In the genomic region with DNA sequence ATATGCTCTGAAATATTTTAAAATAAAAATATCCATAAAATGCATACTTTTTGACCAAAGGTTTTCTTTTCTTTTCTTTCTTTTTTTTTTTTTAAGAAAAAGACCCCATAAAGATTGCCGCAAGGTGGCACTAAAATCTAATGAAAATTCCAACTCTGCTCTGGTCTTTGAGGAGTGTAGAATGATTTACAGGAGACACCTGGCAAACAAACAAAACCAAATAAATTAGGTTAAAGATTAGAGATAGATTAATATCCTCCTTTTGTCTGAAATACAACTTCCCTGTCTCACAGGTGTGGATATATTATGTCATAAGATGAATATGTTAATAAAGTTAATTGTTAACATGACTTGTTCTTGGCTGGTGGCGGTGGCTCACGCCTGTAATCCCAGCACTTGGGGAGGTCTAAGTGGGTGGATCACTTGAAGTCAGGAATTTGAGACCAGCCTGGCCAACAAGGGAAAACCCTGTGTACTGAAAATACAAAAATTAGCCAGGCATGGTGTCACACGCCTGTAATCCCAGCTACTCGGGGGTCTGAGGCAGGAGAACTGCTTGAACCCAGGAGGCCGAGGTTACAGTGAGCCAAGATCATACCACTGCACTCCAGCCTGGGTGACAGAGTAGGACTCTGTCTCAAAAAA, we compare ENCODE assay signal across 8 cellular contexts. TPM values are rescaled to one million over a fixed set of nuclear protein-coding genes. Genes with fewer than 3 reads are reported as not detected.
DNase-seq lines count a peak whose midpoint lies in the region; ATAC-seq, FAIRE-seq and TF ChIP-seq lines count a peak whose summit lies in the region.

No MANE protein-coding gene starts in this region.

- H2AFZ ChIP-seq in mesenchymal stem cell (ENCODE audit: low read depth, low read length) = no peak overlapping the region

- H3K4me3 ChIP-seq in cardiac muscle cell (no peak overlapping the region), bronchial epithelial cell (ENCODE audit: low read depth, low read length) (no peak overlapping the region), mesenchymal stem cell (ENCODE audit: insufficient read depth in 1 of 2, low read depth in 1 of 2, low read length in 2 of 2) (no peak overlapping the region)

- no peaks in the 10 kb centered on the region for H3K36me3 ChIP-seq in cardiac muscle cell
- no peaks in the 10 kb centered on the region for H3K36me3 ChIP-seq in bronchial epithelial cell (ENCODE audit: control insufficient read depth, insufficient read depth, low read length)
- peaks cover 0 to 12% of the 10 kb centered on the region in 2 experiments for H3K36me3 ChIP-seq in mesenchymal stem cell (ENCODE audit: control insufficient read depth in 1 of 2, insufficient read depth in 2 of 2, low read depth in 1 of 2, low read length in 2 of 2)

- ATAC-seq in left cardiac atrium (no peak), GM21737 (IDR thresholded peaks at IDR 0.05; ENCODE audit: unreplicated experiment) (no peak), T-helper 17 cell (no peak)

- H3K9me3 ChIP-seq in cardiac muscle cell (ENCODE audit: low read depth) = no peaks in the 10 kb centered on the region
- H3K9me3 ChIP-seq in mesenchymal stem cell (ENCODE audit: control insufficient read depth, low read length) = no peaks in the 10 kb centered on the region
- H3K9me3 ChIP-seq in T-helper 17 cell (ENCODE audit: control insufficient read depth, low read length, poor library complexity, severe bottlenecking) = no peaks in the 10 kb centered on the region

- no peak overlapping the region for H3K4me3 Mint-ChIP-seq in T-helper 17 cell

- H2BK120ac ChIP-seq in mesenchymal stem cell (ENCODE audit: low read depth, low read length) = no peak overlapping the region

- H3K14ac ChIP-seq in mesenchymal stem cell (ENCODE audit: low read length in 2 of 2) = no peak overlapping the region

- no peaks in the 10 kb centered on the region for H3K27me3 ChIP-seq in cardiac muscle cell
- H3K27me3 ChIP-seq in bronchial epithelial cell (ENCODE audit: control insufficient read depth, insufficient read depth, low read length) = no peaks in the 10 kb centered on the region
- H3K27me3 ChIP-seq in mesenchymal stem cell (ENCODE audit: control insufficient read depth in 1 of 2, insufficient read depth in 1 of 2, low read length in 2 of 2) = no peaks in the 10 kb centered on the region

- no peak overlapping the region for H2AK5ac ChIP-seq in mesenchymal stem cell (ENCODE audit: low read length, severe bottlenecking)

- peak overlapping the region; percentile 29 to 75 for H3K18ac ChIP-seq in mesenchymal stem cell (ENCODE audit: low read depth in 1 of 2, low read length in 2 of 2)

- no peak overlapping the region for H3K27ac ChIP-seq in cardiac muscle cell
- peak overlapping the region; percentile 98 for H3K27ac ChIP-seq in mesenchymal stem cell (ENCODE audit: low read length, poor library complexity, severe bottlenecking)

- H2BK5ac ChIP-seq in mesenchymal stem cell (ENCODE audit: low read depth, low read length, poor library complexity, severe bottlenecking) = peak overlapping the region; percentile 85

- H2BK12ac ChIP-seq in mesenchymal stem cell (ENCODE audit: low read length in 2 of 2) = peak overlapping the region in 1 of 2 experiments; percentile 83

- DNase-seq in cardiac muscle cell (ENCODE audit: low read depth in 1 of 2, low spot score in 1 of 2) = peak; percentile 60 to 70
- no peak for DNase-seq in left cardiac atrium
- DNase-seq in NCI-H2171 (lab: John Stamatoyannopoulos, UW) = peak; percentile 45
- peak; percentile 58 for DNase-seq in bronchial epithelial cell (ENCODE audit: low read depth)
- peak; percentile 60 for DNase-seq in mesenchymal stem cell
- no peak for DNase-seq in T-helper 17 cell
- DNase-seq in stimulated activated CD4-positive, alpha-beta T cell treated with anti-CD3 and anti-CD28 coated beads, Interleukin-4, amount 100 ng/mL, for 1 hour = no peak

- FAIRE-seq in bronchial epithelial cell (lab: Jason Lieb, UNC) = no peak

- H3K27ac Mint-ChIP-seq in T-helper 17 cell = no peak overlapping the region

- TF ChIP-seq CTCF in cardiac muscle cell (IDR thresholded peaks at IDR 0.05; ENCODE audit: low read depth, low read length) (peak; percentile 52), bronchial epithelial cell (IDR thresholded peaks at IDR 0.05; ENCODE audit: insufficient read depth, low read length, severe bottlenecking) (peak; percentile 18)

- peak overlapping the region; percentile 64 for H3K9ac ChIP-seq in mesenchymal stem cell (ENCODE audit: low read length)

- no peak overlapping the region for H4K91ac ChIP-seq in mesenchymal stem cell (ENCODE audit: low read length)

- peaks cover 2% of the 10 kb centered on the region for H3K4me1 Mint-ChIP-seq in T-helper 17 cell

- intact Hi-C loops in left cardiac atrium (cut with DNase I) = no loop called here

- WGBS in mesenchymal stem cell = 66% methylated on average over 4 of the region's 6 CpGs

- H4K8ac ChIP-seq in mesenchymal stem cell (ENCODE audit: low read length) = no peak overlapping the region

- H3K4ac ChIP-seq in mesenchymal stem cell (ENCODE audit: low read depth in 1 of 2, low read length in 2 of 2) = no peak overlapping the region

- H2BK15ac ChIP-seq in mesenchymal stem cell (ENCODE audit: low read depth, poor library complexity, severe bottlenecking) = no peak overlapping the region

- H3K4me2 ChIP-seq in mesenchymal stem cell (ENCODE audit: low read length, poor library complexity, severe bottlenecking) = peak overlapping the region; percentile 54

- H3K27me3 Mint-ChIP-seq in T-helper 17 cell = peaks cover 35% of the 10 kb centered on the region

- peaks cover 4% of the 10 kb centered on the region for H3K4me1 ChIP-seq in cardiac muscle cell (ENCODE audit: low read depth)
- peaks cover 21% of the 10 kb centered on the region for H3K4me1 ChIP-seq in mesenchymal stem cell (ENCODE audit: control insufficient read depth, insufficient read depth, low read depth, low read length)

- H3K23ac ChIP-seq in mesenchymal stem cell (ENCODE audit: low read length in 2 of 2) = no peak overlapping the region

- no peaks in the 10 kb centered on the region for H3K36me3 Mint-ChIP-seq in T-helper 17 cell (ENCODE audit: low read depth)

- H3K79me1 ChIP-seq in mesenchymal stem cell (replicated peaks; ENCODE audit: low read length, poor library complexity, severe bottlenecking) = peaks cover 5% of the 10 kb centered on the region

RNA-seq across cellular contexts. Expression of a gene that starts 3.5 kb away (rescaled TPM):
- total RNA-seq in cardiac muscle cell (82.7 and 92.1 TPM in 2 replicates), left cardiac atrium (100 to 1,000 TPM; 224 to 279 TPM), bronchial epithelial cell (51.9 and 65.9 TPM in 2 replicates), T-helper 17 cell (10 to 100 TPM; 59.8 to 62.9 TPM)
- polyA plus RNA-seq in cardiac muscle cell = 15.2 and 15.4 TPM in 2 replicates
- 126 TPM for polyA plus RNA-seq in mesenchymal stem cell (2013, experiment 1 of 2)
- polyA plus RNA-seq in mesenchymal stem cell (2013, experiment 2 of 2) = 126 TPM

Comparison
In these comparisons a context has a peak if more than half of its experiments do, and no peak if none do; other contexts are left out.
1. DNase-seq: peak in cardiac muscle cell (2 of 2), NCI-H2171 (single experiment), bronchial epithelial cell (single experiment) and mesenchymal stem cell (single experiment); none in left cardiac atrium (single experiment), T-helper 17 cell (0 of 3) and stimulated activated CD4-positive, alpha-beta T cell treated with anti-CD3 and anti-CD28 coated beads, Interleukin-4, amount 100 ng/mL, for 1 hour (single experiment).